In genomic region chrX:71214604-71215334, GRCh38 we compare ENCODE assay signal across 26 cellular contexts. TPM values are rescaled to one million over a fixed set of nuclear protein-coding genes. Genes with fewer than 3 reads are reported as not detected.
DNase-seq lines count a peak whose midpoint lies in the region; ATAC-seq and TF ChIP-seq lines count a peak whose summit lies in the region.
"Had no signal": no experiment of that assay in that cellular context is flagged by ENCODE, and none has a peak within 500 bp of the region (broad histone marks: within the 10 kb centered on the region; RNA-seq: fewer than 3 reads in every experiment).

No MANE protein-coding gene starts in this region.

- H3K4me2 ChIP-seq in hepatocyte (peak overlapping the region; percentile 64), neural progenitor cell (no peak overlapping the region)

- no peaks in the 10 kb centered on the region for H3K36me3 ChIP-seq in hepatocyte (replicated peaks; ENCODE audit: insufficient read depth, low read depth)
- H3K36me3 ChIP-seq in neural progenitor cell: no peaks in the 10 kb centered on the region
- H3K36me3 ChIP-seq: ascending aorta, esophagus squamous epithelium, HAP-1, SJCRH30, uterus had no signal

- no peak overlapping the region for H3K4me3 ChIP-seq in hepatocyte
- no peak overlapping the region for H3K4me3 ChIP-seq in neural progenitor cell
- H3K4me3 ChIP-seq: ascending aorta, esophagus squamous epithelium, HAP-1, SJCRH30, skin epidermis, uterus had no signal

- no peak overlapping the region for H3K9ac ChIP-seq in neural progenitor cell

- H3K4me3 Mint-ChIP-seq in neural progenitor cell: no peak overlapping the region
- no peak overlapping the region for H3K4me3 Mint-ChIP-seq in activated T-helper 17 cell treated with anti-CD3 and anti-CD28 coated beads, Interleukin-2, amount 50 U/mL, for 72 hours
- H3K4me3 Mint-ChIP-seq: activated CD8-positive, alpha-beta T cell treated with anti-CD3 and anti-CD28 coated beads for 36 hours had no signal

- H3K4me1 ChIP-seq in hepatocyte (ENCODE audit: insufficient read depth): peaks cover 5% of the 10 kb centered on the region
- H3K4me1 ChIP-seq in neural progenitor cell: no peaks in the 10 kb centered on the region
- H3K4me1 ChIP-seq: ascending aorta, HAP-1, uterus had no signal

- no peaks in the 10 kb centered on the region for H3F3A ChIP-seq in neural progenitor cell (ENCODE audit: low read depth)

- H3K9me2 ChIP-seq in hepatocyte (replicated peaks; ENCODE audit: insufficient read depth): no peaks in the 10 kb centered on the region

- H3K4me1 Mint-ChIP-seq in neural progenitor cell: peaks cover 7% of the 10 kb centered on the region
- no peaks in the 10 kb centered on the region for H3K4me1 Mint-ChIP-seq in activated T-helper 17 cell treated with anti-CD3 and anti-CD28 coated beads, Interleukin-2, amount 50 U/mL, for 72 hours

- 58% methylated on average over 5 of the region's 5 CpGs for WGBS in hepatocyte (ENCODE audit: low lambda C conversion rate, missing lambda C conversion rate)

- H2AFZ ChIP-seq in hepatocyte: no peak overlapping the region
- H2AFZ ChIP-seq in neural progenitor cell (replicated peaks): no peak overlapping the region

- peaks cover 4% of the 10 kb centered on the region for H3K27me3 Mint-ChIP-seq in neural progenitor cell (ENCODE audit: insufficient read depth, low read depth)
- H3K27me3 Mint-ChIP-seq in activated T-helper 17 cell treated with anti-CD3 and anti-CD28 coated beads, Interleukin-2, amount 50 U/mL, for 72 hours: peaks cover 4% of the 10 kb centered on the region
- H3K27me3 Mint-ChIP-seq: activated CD8-positive, alpha-beta T cell treated with anti-CD3 and anti-CD28 coated beads for 36 hours had no signal

- H3K79me2 ChIP-seq in hepatocyte (no peaks in the 10 kb centered on the region), neural progenitor cell (ENCODE audit: low read depth) (no peaks in the 10 kb centered on the region)

- peak overlapping the region; percentile 82 for H3K27ac Mint-ChIP-seq in neural progenitor cell
- H3K27ac Mint-ChIP-seq in activated T-helper 17 cell treated with anti-CD3 and anti-CD28 coated beads, Interleukin-2, amount 50 U/mL, for 72 hours: no peak overlapping the region
- H3K27ac Mint-ChIP-seq: activated CD8-positive, alpha-beta T cell treated with anti-CD3 and anti-CD28 coated beads for 36 hours had no signal

- H3K27ac ChIP-seq in 22Rv1 (peak overlapping the region; percentile 58), hepatocyte (peak overlapping the region; percentile 60), neural progenitor cell (no peak overlapping the region)
- H3K27ac ChIP-seq: ascending aorta, esophagus squamous epithelium, SJCRH30, skin epidermis, uterus had no signal

- H3K27me3 ChIP-seq in hepatocyte (no peaks in the 10 kb centered on the region), neural progenitor cell (no peaks in the 10 kb centered on the region)
- H3K27me3 ChIP-seq: ascending aorta, esophagus squamous epithelium, SJCRH30, uterus had no signal

- H3K9me3 Mint-ChIP-seq in neural progenitor cell: peaks cover 10% of the 10 kb centered on the region
- no peaks in the 10 kb centered on the region for H3K9me3 Mint-ChIP-seq in activated T-helper 17 cell treated with anti-CD3 and anti-CD28 coated beads, Interleukin-2, amount 50 U/mL, for 72 hours
- H3K9me3 Mint-ChIP-seq: activated CD8-positive, alpha-beta T cell treated with anti-CD3 and anti-CD28 coated beads for 36 hours had no signal

- DNase-seq in NCI-H146 treated with DMSO at 0.1 percent for 48 hours (lab: John Stamatoyannopoulos, UW; ENCODE audit: unreplicated experiment): peak; percentile 60
- peak; percentile 61 for DNase-seq in hepatocyte (ENCODE audit: low spot score)
- no peak for DNase-seq in neural progenitor cell (ENCODE audit: low spot score)
- no peak for DNase-seq in superior temporal gyrus (ENCODE audit: extremely low spot score)
- DNase-seq: activated CD8-positive, alpha-beta T cell treated with anti-CD3 and anti-CD28 coated beads for 36 hours; activated naive CD4-positive, alpha-beta T cell treated with anti-CD3 and anti-CD28 coated beads, Interleukin-2, amount 50 U/mL, for 16 hours; activated T-cell treated with anti-CD3 and anti-CD28 coated beads, Interleukin-2, amount 50 U/mL, for 1 hour; DMS79 treated with DMSO at 0.1 percent for 48 hours; effector CD4-positive, alpha-beta T cell; esophagus squamous epithelium; left ventricle myocardium superior; NCI-H1694; NCI-H526; SJCRH30; stimulated activated CD4-positive, alpha-beta T cell treated with anti-CD3 and anti-CD28 coated beads, Interleukin-4, amount 100 ng/mL, for 24 hours; T-helper 2 cell; uterus had no signal

- H3K9me3 ChIP-seq in hepatocyte (ENCODE audit: low read depth) (no peaks in the 10 kb centered on the region), neural progenitor cell (ENCODE audit: low read depth) (no peaks in the 10 kb centered on the region)
- H3K9me3 ChIP-seq: ascending aorta, esophagus squamous epithelium, HAP-1, SJCRH30, uterus had no signal

- H4K20me1 ChIP-seq in hepatocyte (ENCODE audit: insufficient read depth, poor library complexity, severe bottlenecking) (no peaks in the 10 kb centered on the region), neural progenitor cell (ENCODE audit: low read depth) (no peaks in the 10 kb centered on the region)

- H3K36me3 Mint-ChIP-seq in neural progenitor cell: no peaks in the 10 kb centered on the region
- H3K36me3 Mint-ChIP-seq in activated T-helper 17 cell treated with anti-CD3 and anti-CD28 coated beads, Interleukin-2, amount 50 U/mL, for 72 hours (ENCODE audit: low read depth): no peaks in the 10 kb centered on the region

- no peak for ATAC-seq in GM21526 (IDR thresholded peaks at IDR 0.05; ENCODE audit: low FRiP score, unreplicated experiment)
- no peak for ATAC-seq in activated CD4-positive, CD25-positive, alpha-beta regulatory T cell treated with anti-CD3 and anti-CD28 coated beads, Interleukin-2, amount 50 U/mL, for 24 hours
- ATAC-seq in activated T-helper 17 cell treated with anti-CD3 and anti-CD28 coated beads, Interleukin-2, amount 50 U/mL, for 72 hours (replicated peaks): no peak
- ATAC-seq: activated CD8-positive, alpha-beta T cell treated with anti-CD3 and anti-CD28 coated beads for 36 hours; left ventricle myocardium superior had no signal

- TF ChIP-seq CTCF in 22Rv1 (IDR thresholded peaks at IDR 0.05) (no peak), hepatocyte (IDR thresholded peaks at IDR 0.05; ENCODE audit: poor library complexity) (no peak), neural progenitor cell (IDR thresholded peaks at IDR 0.05) (no peak)

RNA-seq across cellular contexts. Expression of gene GJB1, which starts 8.3 kb away (rescaled TPM):
- total RNA-seq in hepatocyte (95.4 and 103 TPM in 2 replicates), neural progenitor cell (ENCODE audit: low replicate concordance) (not detected in 2 replicates)
- polyA plus RNA-seq in hepatocyte: 82.6 and 98.2 TPM in 2 replicates
- under 1 TPM in 1 of 2 donors, not detected in 1; 0.21 TPM for total RNA-seq in activated T-helper 17 cell treated with anti-CD3 and anti-CD28 coated beads, Interleukin-2, amount 50 U/mL, for 72 hours
- total RNA-seq: activated CD8-positive, alpha-beta T cell treated with anti-CD3 and anti-CD28 coated beads for 36 hours; ascending aorta; glomerular endothelial cell; left ventricle myocardium superior; MCF 10A had no signal

RNA-seq across cellular contexts. Expression of gene ZMYM3, which starts 39.2 kb away (rescaled TPM):
- total RNA-seq in hepatocyte (25.0 and 26.2 TPM in 2 replicates), neural progenitor cell (ENCODE audit: low replicate concordance) (50.8 and 85.8 TPM in 2 replicates)
- polyA plus RNA-seq in hepatocyte: 10.5 and 15.1 TPM in 2 replicates
- total RNA-seq in activated T-helper 17 cell treated with anti-CD3 and anti-CD28 coated beads, Interleukin-2, amount 50 U/mL, for 72 hours: 10 to 100 TPM; 18.3 TPM

Comparison
In these comparisons a context has a peak if more than half of its experiments do, and no peak if none do; other contexts are left out.
1. DNase-seq: peak in NCI-H146 treated with DMSO at 0.1 percent for 48 hours (single experiment) and hepatocyte (single experiment); none in neural progenitor cell (single experiment) and superior temporal gyrus (single experiment).
2. RNA of gene GJB1, which starts 8.3 kb away (total RNA-seq): 95.4 to 103 TPM in hepatocyte; 0.21 TPM in activated T-helper 17 cell treated with anti-CD3 and anti-CD28 coated beads, Interleukin-2, amount 50 U/mL, for 72 hours and not detected in neural progenitor cell; every median in the first group is over 10 times any median in the second.